ENCODE assay signal across 20 cellular contexts in genomic region chr2:17590342-17590911, GRCh38. TPM values are rescaled to one million over a fixed set of nuclear protein-coding genes. Genes with fewer than 3 reads are reported as not detected.
A peak's percentile ranks its signal among the peaks of the same experiment; 100 is the strongest.
DNase-seq lines count a peak whose midpoint lies in the region; ATAC-seq and TF ChIP-seq lines count a peak whose summit lies in the region.
"Had no signal": no experiment of that assay in that cellular context is flagged by ENCODE, and none has a peak within 500 bp of the region (broad histone marks: within the 10 kb centered on the region; RNA-seq: fewer than 3 reads in every experiment).

No MANE protein-coding gene starts in this region.

- TF ChIP-seq CTCF in WTC11 (IDR thresholded peaks at IDR 0.05) (no peak), esophagus squamous epithelium (IDR thresholded peaks at IDR 0.05) (no peak)

- H3K9me3 Mint-ChIP-seq in WTC11 = no peaks in the 10 kb centered on the region

- DNase-seq in WTC11 (ENCODE audit: low spot score) (no peak), esophagus squamous epithelium (lab: John Stamatoyannopoulos, UW) (no peak), NCI-H226 (no peak)
- no peak for DNase-seq in effector CD8-positive, alpha-beta T cell (lab: John Stamatoyannopoulos, UW)
- no peak for DNase-seq in activated CD4-positive, alpha-beta T cell treated with anti-CD3 and anti-CD28 coated beads, Interleukin-2, amount 50 U/mL, for 4 hours
- DNase-seq: C1 segment of cervical spinal cord; CD8-positive, alpha-beta memory T cell; DMS79; NCI-H1417; NCI-H187; NCI-H2107; NCI-H345; NCI-H524 treated with DMSO at 0.1 percent for 48 hours; PC-9; SJCRH30 had no signal

- peaks cover 3% of the 10 kb centered on the region for H3K36me3 ChIP-seq in HUES48 (ENCODE audit: control insufficient read depth, insufficient read depth, low read length)
- H3K36me3 ChIP-seq in esophagus squamous epithelium = no peaks in the 10 kb centered on the region
- H3K36me3 ChIP-seq: HAP-1, SJCRH30 had no signal

- intact Hi-C loops in esophagus squamous epithelium (cut with DNase I) = no loop called here

- WGBS in esophagus squamous epithelium, 2 donors = 33 to 35% methylated on average over 2 of the region's 2 CpGs

- H3K27ac Mint-ChIP-seq in WTC11 = peak overlapping the region; percentile 89
- H3K27ac Mint-ChIP-seq: CD8-positive, alpha-beta memory T cell had no signal

- no peaks in the 10 kb centered on the region for H3K27me3 Mint-ChIP-seq in WTC11 (ENCODE audit: low read depth)

- CTCF ChIA-PET in WTC11 (lab: Charles Lee) = interaction anchor here (1.3 to 1.5 kb wide), 2 partner anchors 55 to 81 kb away, joined by 3 to 4 read pairs; no protein-coding TSS in a partner anchor

- H3K9me3 ChIP-seq in HUES48 (ENCODE audit: control insufficient read depth, insufficient read depth, low read length) (no peaks in the 10 kb centered on the region), esophagus squamous epithelium (no peaks in the 10 kb centered on the region)
- H3K9me3 ChIP-seq: HAP-1, SJCRH30 had no signal

- H3K27ac ChIP-seq in HUES48 (ENCODE audit: low read depth, low read length) (no peak overlapping the region), esophagus squamous epithelium (peak overlapping the region; percentile 81 to 91 (median 86)), skin epidermis (peak overlapping the region in 17 of 21 experiments; percentile 11 to 75 (median 56))
- H3K27ac ChIP-seq: KMS-11, PC-9, SJCRH30 had no signal

- peaks cover 29% of the 10 kb centered on the region for H3K36me3 Mint-ChIP-seq in WTC11
- H3K36me3 Mint-ChIP-seq: CD8-positive, alpha-beta memory T cell had no signal

- POLR2A ChIA-PET in WTC11 (lab: Charles Lee) = no interaction called here

- H3K4me1 ChIP-seq in HUES48 (ENCODE audit: control insufficient read depth, insufficient read depth, low read length) (peaks cover 32% of the 10 kb centered on the region), esophagus squamous epithelium (peaks cover 33 to 97% (median 37%) of the 10 kb centered on the region in 3 donors)
- H3K4me1 ChIP-seq: SJCRH30 had no signal

- H3K4me3 ChIP-seq in HUES48 (ENCODE audit: low read depth, low read length) (peak overlapping the region; percentile 27; the same call in 1 of the 2 replicates), esophagus squamous epithelium (no peak overlapping the region), skin epidermis (no peak overlapping the region)
- H3K4me3 ChIP-seq: HAP-1, PC-9, SJCRH30 had no signal

- H3K9ac ChIP-seq in HUES48 (ENCODE audit: low read depth, low read length) = no peak overlapping the region
- H3K9ac ChIP-seq: KMS-11 had no signal

- no peaks in the 10 kb centered on the region for H3K27me3 ChIP-seq in HUES48 (ENCODE audit: control insufficient read depth, insufficient read depth, low read length)
- no peaks in the 10 kb centered on the region for H3K27me3 ChIP-seq in esophagus squamous epithelium
- H3K27me3 ChIP-seq: SJCRH30 had no signal

- ATAC-seq in WTC11 (peak; percentile 59), GM19395 (IDR thresholded peaks at IDR 0.05; ENCODE audit: unreplicated experiment) (no peak)

- H3K4me1 Mint-ChIP-seq in WTC11 = peaks cover 66% of the 10 kb centered on the region
- H3K4me1 Mint-ChIP-seq: CD8-positive, alpha-beta memory T cell had no signal

- no peak for TF ChIP-seq POLR2A in esophagus squamous epithelium (IDR thresholded peaks at IDR 0.05)

- peak overlapping the region; percentile 25; the same call in 1 of the 2 replicates for H3K4me3 Mint-ChIP-seq in WTC11
- H3K4me3 Mint-ChIP-seq: CD8-positive, alpha-beta memory T cell had no signal

TF ChIP-seq in WTC11, 78 proteins besides CTCF, POLR2A, EP300 and RAD21 (continues in another document):
- no peak for TF ChIP-seq CREM (CRISPR knock-in tag; IDR thresholded peaks at IDR 0.05)
- TF ChIP-seq TEAD1 (CRISPR knock-in tag; IDR thresholded peaks at IDR 0.05) = no peak
- no peak for TF ChIP-seq SP1 (CRISPR knock-in tag; conservative IDR thresholded peaks at IDR 0.05)
- TF ChIP-seq, protein P1, sequence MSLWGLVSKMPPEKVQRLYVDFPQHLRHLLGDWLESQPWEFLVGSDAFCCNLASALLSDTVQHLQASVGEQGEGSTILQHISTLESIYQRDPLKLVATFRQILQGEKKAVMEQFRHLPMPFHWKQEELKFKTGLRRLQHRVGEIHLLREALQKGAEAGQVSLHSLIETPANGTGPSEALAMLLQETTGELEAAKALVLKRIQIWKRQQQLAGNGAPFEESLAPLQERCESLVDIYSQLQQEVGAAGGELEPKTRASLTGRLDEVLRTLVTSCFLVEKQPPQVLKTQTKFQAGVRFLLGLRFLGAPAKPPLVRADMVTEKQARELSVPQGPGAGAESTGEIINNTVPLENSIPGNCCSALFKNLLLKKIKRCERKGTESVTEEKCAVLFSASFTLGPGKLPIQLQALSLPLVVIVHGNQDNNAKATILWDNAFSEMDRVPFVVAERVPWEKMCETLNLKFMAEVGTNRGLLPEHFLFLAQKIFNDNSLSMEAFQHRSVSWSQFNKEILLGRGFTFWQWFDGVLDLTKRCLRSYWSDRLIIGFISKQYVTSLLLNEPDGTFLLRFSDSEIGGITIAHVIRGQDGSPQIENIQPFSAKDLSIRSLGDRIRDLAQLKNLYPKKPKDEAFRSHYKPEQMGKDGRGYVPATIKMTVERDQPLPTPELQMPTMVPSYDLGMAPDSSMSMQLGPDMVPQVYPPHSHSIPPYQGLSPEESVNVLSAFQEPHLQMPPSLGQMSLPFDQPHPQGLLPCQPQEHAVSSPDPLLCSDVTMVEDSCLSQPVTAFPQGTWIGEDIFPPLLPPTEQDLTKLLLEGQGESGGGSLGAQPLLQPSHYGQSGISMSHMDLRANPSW (CRISPR knock-in tag; conservative IDR thresholded peaks at IDR 0.05; ENCODE audit: low read depth) = no peak
- no peak for TF ChIP-seq RELA (CRISPR knock-in tag; IDR thresholded peaks at IDR 0.05; ENCODE audit: borderline replicate concordance)
- no peak for TF ChIP-seq ATF1 (CRISPR knock-in tag; IDR thresholded peaks at IDR 0.05)
- TF ChIP-seq, protein P2, sequence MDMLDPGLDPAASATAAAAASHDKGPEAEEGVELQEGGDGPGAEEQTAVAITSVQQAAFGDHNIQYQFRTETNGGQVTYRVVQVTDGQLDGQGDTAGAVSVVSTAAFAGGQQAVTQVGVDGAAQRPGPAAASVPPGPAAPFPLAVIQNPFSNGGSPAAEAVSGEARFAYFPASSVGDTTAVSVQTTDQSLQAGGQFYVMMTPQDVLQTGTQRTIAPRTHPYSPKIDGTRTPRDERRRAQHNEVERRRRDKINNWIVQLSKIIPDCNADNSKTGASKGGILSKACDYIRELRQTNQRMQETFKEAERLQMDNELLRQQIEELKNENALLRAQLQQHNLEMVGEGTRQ (CRISPR knock-in tag; IDR thresholded peaks at IDR 0.05) = no peak
- TF ChIP-seq ZSCAN18 (CRISPR knock-in tag; IDR thresholded peaks at IDR 0.05) = no peak
- TF ChIP-seq GTF2I (CRISPR knock-in tag; conservative IDR thresholded peaks at IDR 0.05) = no peak
- no peak for TF ChIP-seq AFF4 (CRISPR knock-in tag; IDR thresholded peaks at IDR 0.05; ENCODE audit: borderline replicate concordance)
- TF ChIP-seq, protein P3, sequence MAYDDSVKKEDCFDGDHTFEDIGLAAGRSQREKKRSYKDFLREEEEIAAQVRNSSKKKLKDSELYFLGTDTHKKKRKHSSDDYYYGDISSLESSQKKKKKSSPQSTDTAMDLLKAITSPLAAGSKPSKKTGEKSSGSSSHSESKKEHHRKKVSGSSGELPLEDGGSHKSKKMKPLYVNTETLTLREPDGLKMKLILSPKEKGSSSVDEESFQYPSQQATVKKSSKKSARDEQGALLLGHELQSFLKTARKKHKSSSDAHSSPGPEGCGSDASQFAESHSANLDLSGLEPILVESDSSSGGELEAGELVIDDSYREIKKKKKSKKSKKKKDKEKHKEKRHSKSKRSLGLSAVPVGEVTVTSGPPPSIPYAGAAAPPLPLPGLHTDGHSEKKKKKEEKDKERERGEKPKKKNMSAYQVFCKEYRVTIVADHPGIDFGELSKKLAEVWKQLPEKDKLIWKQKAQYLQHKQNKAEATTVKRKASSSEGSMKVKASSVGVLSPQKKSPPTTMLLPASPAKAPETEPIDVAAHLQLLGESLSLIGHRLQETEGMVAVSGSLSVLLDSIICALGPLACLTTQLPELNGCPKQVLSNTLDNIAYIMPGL (CRISPR knock-in tag; IDR thresholded peaks at IDR 0.05) = no peak

RNA-seq across cellular contexts. Expression of gene VSNL1, which starts 49.9 kb away (rescaled TPM):
- total RNA-seq in WTC11 (2021) = 78.4 to 83.6 TPM (median 82.4 TPM) in 3 replicates
- total RNA-seq in esophagus squamous epithelium = 10 to 100 TPM; 39.1 to 88.3 (median 51.0) TPM
- total RNA-seq: CD8-positive, alpha-beta memory T cell; PC-9; SJCRH30 had no signal
